In the genomic region with DNA sequence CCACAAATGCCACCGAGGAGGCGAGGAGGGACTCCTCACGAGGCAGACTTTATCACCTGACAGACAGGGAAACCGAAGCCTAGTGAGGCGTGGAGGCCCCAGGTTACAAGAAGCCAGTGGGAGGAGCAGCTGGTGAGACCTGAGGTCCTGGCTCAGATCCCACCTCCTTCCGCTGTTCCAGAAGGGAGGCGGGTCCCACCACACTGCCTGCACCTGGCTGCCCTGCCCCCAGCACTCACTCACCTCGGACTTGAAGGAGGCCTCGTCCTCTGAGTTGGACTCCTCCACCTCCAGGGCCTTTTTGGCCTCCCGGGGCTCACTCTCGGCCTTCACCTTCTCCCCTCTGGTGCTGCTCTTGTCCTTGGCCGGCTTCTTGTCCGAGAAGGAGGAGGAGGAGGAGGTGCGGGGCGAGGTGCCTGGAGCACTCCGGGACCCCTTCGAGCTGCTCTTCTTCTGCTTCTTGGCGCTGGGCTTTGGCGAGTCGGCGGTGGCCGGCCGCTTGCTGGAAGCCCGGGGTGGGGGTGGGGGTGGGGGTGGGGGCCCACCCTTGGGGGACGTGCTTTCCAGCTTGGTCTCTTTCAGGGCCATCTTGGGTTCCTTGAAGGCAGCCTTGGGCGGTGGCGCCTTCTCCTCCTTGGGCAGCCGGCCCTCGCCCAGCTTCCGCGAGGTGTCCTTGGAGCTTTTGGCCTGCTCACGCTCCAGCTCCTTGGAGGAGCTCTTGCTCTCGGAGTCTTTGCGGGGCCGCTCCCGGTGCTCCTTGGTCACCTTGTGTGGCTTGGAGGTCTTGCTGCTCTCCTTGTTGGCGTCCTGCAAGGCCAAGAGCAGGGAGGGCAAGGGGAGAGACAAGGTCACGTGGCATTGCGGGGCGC, we compare ENCODE assay signal across 29 cellular contexts. TPM values are rescaled to one million over a fixed set of nuclear protein-coding genes. Genes with fewer than 3 reads are reported as not detected.
A peak's percentile ranks its signal among the peaks of the same experiment; 100 is the strongest.
DNase-seq lines count a peak whose midpoint lies in the region; ATAC-seq and TF ChIP-seq lines count a peak whose summit lies in the region.
"Had no signal": no experiment of that assay in that cellular context is flagged by ENCODE, and none has a peak within 500 bp of the region (broad histone marks: within the 10 kb centered on the region; RNA-seq: fewer than 3 reads in every experiment).

No MANE protein-coding gene starts in this region.

- no peak overlapping the region for H3K4me2 ChIP-seq in IMR-90 (ENCODE audit: low read depth, low read length)
- H3K4me2 ChIP-seq: neural progenitor cell had no signal

- H3K27ac Mint-ChIP-seq in CD14-positive monocyte: peak overlapping the region in 2 of 7 donors; percentile 13 to 73
- H3K27ac Mint-ChIP-seq: activated CD4-positive, alpha-beta T cell treated with anti-CD3 and anti-CD28 coated beads, Interleukin-2, amount 10 ng/mL, durations not matched to agents 24 days and 14 days; activated naive CD4-positive, alpha-beta T cell treated with anti-CD3 and anti-CD28 coated beads, Interleukin-2, amount 50 U/mL, for 24 hours; HFFc6; neural progenitor cell; WTC11 had no signal

- H3K79me1 ChIP-seq in IMR-90 (ENCODE audit: low read depth in 1 of 2, low read length in 2 of 2): peaks cover 17 to 70% of the 10 kb centered on the region in 2 experiments

- H2BK20ac ChIP-seq in IMR-90 (ENCODE audit: low read depth, low read length): no peak overlapping the region

- POLR2A ChIA-PET in IMR-90 (lab: Charles Lee; ENCODE audit: unreplicated experiment): no interaction called here

- H3K9me1 ChIP-seq in IMR-90 (ENCODE audit: insufficient read depth, low read length): no peaks in the 10 kb centered on the region

- in situ Hi-C loops in IMR-90 (cut with MboI; ENCODE audit: low sequenced_read_pairs): loop anchor here (10.0 kb wide), 1 partner anchor 53 kb away; a partner anchor contains a TSS
- in situ Hi-C loops in gastrocnemius medialis (cut with MboI; ENCODE audit: low sequenced_read_pairs in 4 of 4): loop anchor here in 2 of 4 donors (5.0 to 10.0 kb wide), 2 partner anchors 53 to 75 kb away; a partner anchor contains a TSS

- H2BK15ac ChIP-seq in IMR-90 (ENCODE audit: low read depth, low read length): no peak overlapping the region

- no peak overlapping the region for H3K14ac ChIP-seq in IMR-90 (replicated peaks; ENCODE audit: low read depth, low read length)

- no peak overlapping the region for H3K18ac ChIP-seq in IMR-90 (ENCODE audit: low read depth, low read length)

- H3K4ac ChIP-seq in IMR-90 (ENCODE audit: low read depth, low read length): no peak overlapping the region; the same call in 1 of the 2 replicates

- H3K23ac ChIP-seq in IMR-90 (ENCODE audit: low read depth, low read length): no peak overlapping the region

- no peak overlapping the region for H3K4me3 ChIP-seq in IMR-90 (ENCODE audit: insufficient read depth, low read depth, low read length)
- no peak overlapping the region for H3K4me3 ChIP-seq in esophagus squamous epithelium
- no peak overlapping the region for H3K4me3 ChIP-seq in gastrocnemius medialis
- H3K4me3 ChIP-seq: breast epithelium, K562, neural progenitor cell, right lobe of liver, tibial nerve had no signal

- H2AK9ac ChIP-seq in IMR-90 (replicated peaks; ENCODE audit: low read depth, low read length, poor library complexity): peak overlapping the region; percentile 15

- no peak overlapping the region for H2BK120ac ChIP-seq in IMR-90 (ENCODE audit: low read depth, low read length)

- no peaks in the 10 kb centered on the region for H3K9me3 ChIP-seq in IMR-90 (ENCODE audit: control insufficient read depth, insufficient read depth, low read length)
- no peaks in the 10 kb centered on the region for H3K9me3 ChIP-seq in esophagus squamous epithelium
- no peaks in the 10 kb centered on the region for H3K9me3 ChIP-seq in gastrocnemius medialis
- H3K9me3 ChIP-seq: breast epithelium, right lobe of liver, tibial nerve had no signal

- no peak overlapping the region for H4K8ac ChIP-seq in IMR-90 (ENCODE audit: low read depth in 2 of 2, low read length in 2 of 2)

- no peak overlapping the region for H3K4me3 Mint-ChIP-seq in CD14-positive monocyte
- H3K4me3 Mint-ChIP-seq: activated CD4-positive, alpha-beta T cell treated with anti-CD3 and anti-CD28 coated beads, Interleukin-2, amount 10 ng/mL, durations not matched to agents 24 days and 14 days; activated naive CD4-positive, alpha-beta T cell treated with anti-CD3 and anti-CD28 coated beads, Interleukin-2, amount 50 U/mL, for 24 hours; HFFc6; neural progenitor cell; WTC11 had no signal

- H2AK5ac ChIP-seq in IMR-90 (ENCODE audit: low read depth, low read length): no peak overlapping the region

- H3K27ac ChIP-seq in IMR-90 (ENCODE audit: insufficient read depth, low read length) (no peak overlapping the region), esophagus squamous epithelium (peak overlapping the region; percentile 14 to 63 (median 52)), gastrocnemius medialis (peak overlapping the region; percentile 19 to 80 (median 64))
- H3K27ac ChIP-seq: neural progenitor cell, right lobe of liver had no signal

- H3K36me3 Mint-ChIP-seq in CD14-positive monocyte: peaks cover 34 to 75% of the 10 kb centered on the region in 2 donors
- H3K36me3 Mint-ChIP-seq: activated naive CD4-positive, alpha-beta T cell treated with anti-CD3 and anti-CD28 coated beads, Interleukin-2, amount 50 U/mL, for 24 hours had no signal

- H3K4me1 Mint-ChIP-seq in CD14-positive monocyte: peaks cover 4% of the 10 kb centered on the region
- H3K4me1 Mint-ChIP-seq: activated naive CD4-positive, alpha-beta T cell treated with anti-CD3 and anti-CD28 coated beads, Interleukin-2, amount 50 U/mL, for 24 hours had no signal

- H4K20me1 ChIP-seq in IMR-90 (ENCODE audit: insufficient read depth, low read length): peaks cover 47% of the 10 kb centered on the region

- CTCF ChIA-PET in IMR-90 (lab: Yijun Ruan, JAX): no interaction called here

- H3K36me3 ChIP-seq in IMR-90 (ENCODE audit: control insufficient read depth, insufficient read depth, low read length) (peaks cover 40% of the 10 kb centered on the region), esophagus squamous epithelium (peaks cover 21 to 81% (median 23%) of the 10 kb centered on the region in 3 donors), gastrocnemius medialis (peaks cover 0 to 29% of the 10 kb centered on the region in 2 donors)
- H3K36me3 ChIP-seq: breast epithelium, neural progenitor cell had no signal

- peaks cover 16% of the 10 kb centered on the region for H3K4me1 ChIP-seq in IMR-90 (ENCODE audit: control insufficient read depth, insufficient read depth, low read length)
- H3K4me1 ChIP-seq in esophagus squamous epithelium: peaks cover 47 to 72% (median 54%) of the 10 kb centered on the region in 3 donors
- peaks cover 55 to 60% of the 10 kb centered on the region in 2 donors for H3K4me1 ChIP-seq in gastrocnemius medialis

- H3K27me3 ChIP-seq in IMR-90 (ENCODE audit: control insufficient read depth, insufficient read depth, low read length) (no peaks in the 10 kb centered on the region), esophagus squamous epithelium (no peaks in the 10 kb centered on the region), gastrocnemius medialis (no peaks in the 10 kb centered on the region)
- H3K27me3 ChIP-seq: breast epithelium, neural progenitor cell, right lobe of liver, tibial nerve had no signal

- dilution Hi-C loops in IMR-90 (cut with HindIII; ENCODE audit: low sequenced_read_pairs, unreplicated experiment): no loop called here

- H4K5ac ChIP-seq in IMR-90 (ENCODE audit: low read depth, low read length): no peak overlapping the region

- ATAC-seq in IMR-90 (ENCODE audit: low read depth): no peak
- ATAC-seq in gastrocnemius medialis: no peak
- no peak for ATAC-seq in HG02610 (IDR thresholded peaks at IDR 0.05; ENCODE audit: unreplicated experiment)
- ATAC-seq: K562, Panc1, right lobe of liver, WTC11 had no signal

- no peak for TF ChIP-seq CTCF in CD14-positive monocyte (IDR thresholded peaks at IDR 0.05)
- no peak for TF ChIP-seq CTCF in IMR-90 (conservative IDR thresholded peaks at IDR 0.05; ENCODE audit: low read depth, low read length)
- no peak for TF ChIP-seq CTCF in esophagus squamous epithelium (IDR thresholded peaks at IDR 0.05)
- TF ChIP-seq CTCF in gastrocnemius medialis (IDR thresholded peaks at IDR 0.05 in 4 of 5, conservative IDR thresholded peaks at IDR 0.05 in 1 of 5): no peak

- no peak overlapping the region for H2AFZ ChIP-seq in IMR-90 (replicated peaks; ENCODE audit: low read length, poor library complexity)
- H2AFZ ChIP-seq: neural progenitor cell had no signal

- H3K27me3 Mint-ChIP-seq in CD14-positive monocyte (ENCODE audit: low read depth in 3 of 3): peaks cover 0 to 3% (median 0%) of the 10 kb centered on the region in 3 donors
- H3K27me3 Mint-ChIP-seq: activated CD4-positive, alpha-beta T cell treated with anti-CD3 and anti-CD28 coated beads, Interleukin-2, amount 10 ng/mL, durations not matched to agents 24 days and 14 days; activated naive CD4-positive, alpha-beta T cell treated with anti-CD3 and anti-CD28 coated beads, Interleukin-2, amount 50 U/mL, for 24 hours had no signal

- intact Hi-C loops in CD14-positive monocyte (cut with micrococcal nuclease): no loop called here
- intact Hi-C loops in IMR-90 (cut with micrococcal nuclease): no loop called here
- intact Hi-C loops in esophagus squamous epithelium (cut with DNase I): no loop called here
- intact Hi-C loops in gastrocnemius medialis (cut with DNase I; ENCODE audit: low total_unique reads): loop anchor here (10.0 kb wide), 1 partner anchor 167 kb away; no protein-coding TSS in a partner anchor

- H3K9me3 Mint-ChIP-seq in CD14-positive monocyte: no peaks in the 10 kb centered on the region
- H3K9me3 Mint-ChIP-seq: activated CD4-positive, alpha-beta T cell treated with anti-CD3 and anti-CD28 coated beads, Interleukin-2, amount 10 ng/mL, durations not matched to agents 24 days and 14 days; activated naive CD4-positive, alpha-beta T cell treated with anti-CD3 and anti-CD28 coated beads, Interleukin-2, amount 50 U/mL, for 24 hours; HFFc6; neural progenitor cell; WTC11 had no signal

- H3K9ac ChIP-seq in IMR-90 (ENCODE audit: low read depth, low read length): no peak overlapping the region
- H3K9ac ChIP-seq: neural progenitor cell had no signal

- no TSS peak for BruUV-seq in IMR-90 (replicated peaks; lab: Mats Ljungman, UMichigan)

- no peak for TF ChIP-seq POLR2A in IMR-90 (IDR thresholded peaks at IDR 0.05; ENCODE audit: low read depth, low read length)
- TF ChIP-seq POLR2A in esophagus squamous epithelium (IDR thresholded peaks at IDR 0.05): no peak
- no peak for TF ChIP-seq POLR2A in gastrocnemius medialis (IDR thresholded peaks at IDR 0.05)

- H2BK5ac ChIP-seq in IMR-90 (ENCODE audit: low read depth, low read length, poor library complexity, severe bottlenecking): no peak overlapping the region

- H4K91ac ChIP-seq in IMR-90 (ENCODE audit: insufficient read depth, low read depth, low read length): no peak overlapping the region

- DNase-seq in CD14-positive monocyte (ENCODE audit: low spot score) (peak; percentile 37), IMR-90 (no peak), esophagus squamous epithelium (lab: John Stamatoyannopoulos, UW) (no peak), gastrocnemius medialis (no peak), Ammon's horn (ENCODE audit: low spot score) (no peak), HUDEP-2 (lab: John Stamatoyannopoulos, UW; ENCODE audit: unreplicated experiment in 76 of 76) (no peak)
- DNase-seq: activated CD4-positive, alpha-beta T cell treated with anti-CD3 and anti-CD28 coated beads, Interleukin-2, amount 10 ng/mL, durations not matched to agents 24 days and 14 days; activated CD8-positive, alpha-beta memory T cell treated with anti-CD3 and anti-CD28 coated beads for 24 hours; activated T-cell treated with anti-CD3 and anti-CD28 coated beads for 4 hours; GOT3; hippocampal formation; mesenchymal stem cell; NCI-H1048; NCI-H1694 treated with DMSO at 0.1 percent for 48 hours; NCI-H2227 treated with DMSO at 0.1 percent for 48 hours; NCI-H526; SIG-M5; stimulated activated CD4-positive, alpha-beta T cell treated with anti-CD3 and anti-CD28 coated beads, Interleukin-4, amount 100 ng/mL, for 24 hours; T1000 had no signal

- 96% methylated on average over 4 of the region's 40 CpGs; no CpG with 5 or more reads in 1 of the 2 experiments for WGBS in IMR-90 (ENCODE audit: extremely low coverage in 2 of 2, insufficient read length in 1 of 2), 2 experiments
- WGBS in esophagus squamous epithelium, 2 donors: 67 to 75% methylated on average over 12 to 13 of the region's 40 CpGs

- no peak overlapping the region for H3K56ac ChIP-seq in IMR-90 (ENCODE audit: extremely low read depth, insufficient read depth, low read length)

- no peak for TF ChIP-seq RAD21 in IMR-90 (IDR thresholded peaks at IDR 0.05; ENCODE audit: low read length)

RNA-seq across cellular contexts. Expression of a gene that starts 57.7 kb away (rescaled TPM):
- polyA plus RNA-seq in CD14-positive monocyte: under 1 TPM; 0.65 to 0.99 TPM
- 1.3 and 1.7 TPM in 2 replicates for total RNA-seq in IMR-90 (2012; rRNA removed)
- 30.6 and 45.4 TPM in 2 replicates for polyA plus RNA-seq in IMR-90 (2012; rRNA removed)
- 19.2 and 30.8 TPM in 2 replicates for polyA plus RNA-seq in IMR-90 (2012; cell fraction: cytosol; rRNA removed)
- polyA plus RNA-seq in IMR-90 (2012; cell fraction: nucleus; rRNA removed; ENCODE audit: low replicate concordance): 39.7 and 78.9 TPM in 2 replicates
- total RNA-seq in esophagus squamous epithelium: 10 to 100 TPM; 10.3 to 20.1 (median 12.7) TPM
- total RNA-seq in gastrocnemius medialis: 10 to 100 TPM; 13.9 to 37.7 (median 24.4) TPM
